8 cellular contexts compared by ENCODE assay signal in the genomic region with DNA sequence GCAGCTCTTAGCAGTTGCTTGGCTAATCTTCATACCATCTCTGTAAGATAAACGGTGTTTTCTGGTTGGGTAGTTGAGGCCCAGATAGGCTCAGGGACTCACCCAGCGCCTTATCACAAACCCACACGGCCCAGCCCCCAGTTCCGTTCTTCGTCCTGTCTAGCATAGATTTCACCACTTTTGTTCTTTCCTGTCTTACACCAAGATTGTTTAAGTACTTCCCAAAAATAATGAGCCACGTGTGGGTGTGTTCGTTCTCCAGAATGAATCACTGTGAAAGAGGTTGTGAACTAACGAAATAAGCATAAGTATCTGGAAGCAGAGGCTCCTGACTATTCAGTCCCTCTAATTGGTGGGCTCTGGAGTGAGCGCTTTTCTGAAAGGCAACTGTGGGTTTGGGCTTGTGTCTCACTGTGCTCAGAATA. TPM values are rescaled to one million over a fixed set of nuclear protein-coding genes. Genes with fewer than 3 reads are reported as not detected.
DNase-seq lines count a peak whose midpoint lies in the region; ATAC-seq and TF ChIP-seq lines count a peak whose summit lies in the region.

No MANE protein-coding gene starts in this region.

- peak; percentile 73 for DNase-seq in IMR-90
- DNase-seq in activated CD8-positive, alpha-beta memory T cell treated with anti-CD3 and anti-CD28 coated beads for 24 hours = peak; percentile 69
- peak; percentile 70 for DNase-seq in fibroblast of peridontal ligament (ENCODE audit: extremely low read depth)
- DNase-seq in progenitor cell of endocrine pancreas (ENCODE audit: low spot score, unreplicated experiment) = no peak
- no peak for DNase-seq in MG63
- no peak for DNase-seq in SJCRH30

- H2BK120ac ChIP-seq in IMR-90 (ENCODE audit: low read depth, low read length) = peak overlapping the region; percentile 95

- H3K36me3 ChIP-seq in IMR-90 (ENCODE audit: control insufficient read depth, insufficient read depth, low read length) = peaks cover 21% of the 10 kb centered on the region
- no peaks in the 10 kb centered on the region; the same call in 1 of the 2 replicates for H3K36me3 ChIP-seq in MG63
- H3K36me3 ChIP-seq in SJCRH30 = peaks cover 12% of the 10 kb centered on the region

- no peaks in the 10 kb centered on the region for H3K9me3 ChIP-seq in IMR-90 (ENCODE audit: control insufficient read depth, insufficient read depth, low read length)
- H3K9me3 ChIP-seq in MG63 = no peaks in the 10 kb centered on the region
- H3K9me3 ChIP-seq in SJCRH30 (replicated peaks) = no peaks in the 10 kb centered on the region

- H3K14ac ChIP-seq in IMR-90 (replicated peaks; ENCODE audit: low read depth, low read length) = peak overlapping the region; percentile 87

- H3K4me2 ChIP-seq in IMR-90 (ENCODE audit: low read depth, low read length) = peak overlapping the region; percentile 56

- H3K9me3 Mint-ChIP-seq in progenitor cell of endocrine pancreas (ENCODE audit: low read depth) = no peaks in the 10 kb centered on the region

- H4K5ac ChIP-seq in IMR-90 (ENCODE audit: low read depth, low read length) = no peak overlapping the region

- POLR2A ChIA-PET in IMR-90 (lab: Charles Lee; ENCODE audit: unreplicated experiment) = no interaction called here

- WGBS in IMR-90 (ENCODE audit: extremely low coverage in 2 of 2, insufficient read length in 1 of 2), 2 experiments = no CpG with 5 or more reads among the region's 9 CpGs

- H3K9me1 ChIP-seq in IMR-90 (ENCODE audit: insufficient read depth, low read length) = peaks cover 42% of the 10 kb centered on the region

- peak overlapping the region; percentile 88 for H2AK5ac ChIP-seq in IMR-90 (ENCODE audit: low read depth, low read length)

- no peak overlapping the region for H2AFZ ChIP-seq in IMR-90 (replicated peaks; ENCODE audit: low read length, poor library complexity)

- no TSS peak for BruUV-seq in IMR-90 (replicated peaks; lab: Mats Ljungman, UMichigan)

- H3K4me3 ChIP-seq in IMR-90 (ENCODE audit: insufficient read depth, low read depth, low read length) (no peak overlapping the region), MG63 (no peak overlapping the region), SJCRH30 (no peak overlapping the region)

- peak overlapping the region; percentile 59 to 79; a peak in 3 of 4 replicates for H4K8ac ChIP-seq in IMR-90 (ENCODE audit: low read depth in 2 of 2, low read length in 2 of 2)

- peak overlapping the region; percentile 96; the same call in 2 of the 3 replicates for H2BK15ac ChIP-seq in IMR-90 (ENCODE audit: low read depth, low read length)

- H3K23ac ChIP-seq in IMR-90 (ENCODE audit: low read depth, low read length) = peak overlapping the region; percentile 93

- no peak for TF ChIP-seq RAD21 in IMR-90 (IDR thresholded peaks at IDR 0.05; ENCODE audit: low read length)

- H3K79me1 ChIP-seq in IMR-90 (ENCODE audit: low read depth in 1 of 2, low read length in 2 of 2) = peaks cover 35 to 93% of the 10 kb centered on the region in 2 experiments

- CTCF ChIA-PET in IMR-90 (lab: Yijun Ruan, JAX) = interaction anchor here (1.2 kb wide), 1 partner anchor 21 kb away, joined by 4 read pairs; no protein-coding TSS in a partner anchor

- H4K20me1 ChIP-seq in IMR-90 (ENCODE audit: insufficient read depth, low read length) = peaks cover 15% of the 10 kb centered on the region

- peak overlapping the region; percentile 97 for H3K4ac ChIP-seq in IMR-90 (ENCODE audit: low read depth, low read length)

- H3K27me3 ChIP-seq in IMR-90 (ENCODE audit: control insufficient read depth, insufficient read depth, low read length) = no peaks in the 10 kb centered on the region
- no peaks in the 10 kb centered on the region for H3K27me3 ChIP-seq in MG63
- H3K27me3 ChIP-seq in SJCRH30 = no peaks in the 10 kb centered on the region

- TF ChIP-seq POLR2A in IMR-90 (IDR thresholded peaks at IDR 0.05; ENCODE audit: low read depth, low read length) = no peak

- no peak for TF ChIP-seq CTCF in IMR-90 (conservative IDR thresholded peaks at IDR 0.05; ENCODE audit: low read depth, low read length)
- no peak for TF ChIP-seq CTCF in progenitor cell of endocrine pancreas (IDR thresholded peaks at IDR 0.05; ENCODE audit: unreplicated experiment)

- H3K27ac ChIP-seq in IMR-90 (ENCODE audit: insufficient read depth, low read length) (peak overlapping the region; percentile 34; the same call in 1 of the 2 replicates), SJCRH30 (no peak overlapping the region)

- H3K36me3 Mint-ChIP-seq in progenitor cell of endocrine pancreas (ENCODE audit: insufficient read depth) = peaks cover 16% of the 10 kb centered on the region

- H3K27me3 Mint-ChIP-seq in progenitor cell of endocrine pancreas = no peaks in the 10 kb centered on the region

- peaks cover 58% of the 10 kb centered on the region for H3K4me1 Mint-ChIP-seq in progenitor cell of endocrine pancreas (ENCODE audit: low read depth)

- intact Hi-C loops in IMR-90 (cut with micrococcal nuclease) = no loop called here

- no peak overlapping the region for H3K4me3 Mint-ChIP-seq in progenitor cell of endocrine pancreas (ENCODE audit: low read depth)

- H3K4me1 ChIP-seq in IMR-90 (ENCODE audit: control insufficient read depth, insufficient read depth, low read length) (peaks cover 38% of the 10 kb centered on the region), SJCRH30 (no peaks in the 10 kb centered on the region)

- H3K9ac ChIP-seq in IMR-90 (ENCODE audit: low read depth, low read length) = no peak overlapping the region

- in situ Hi-C loops in IMR-90 (cut with MboI; ENCODE audit: low sequenced_read_pairs) = no loop called here

- dilution Hi-C loops in IMR-90 (cut with HindIII; ENCODE audit: low sequenced_read_pairs, unreplicated experiment) = loop anchor here (25.0 kb wide), 1 partner anchor 111 kb away; no protein-coding TSS in a partner anchor

- peak overlapping the region; percentile 18 for H2AK9ac ChIP-seq in IMR-90 (replicated peaks; ENCODE audit: low read depth, low read length, poor library complexity)

- H3K18ac ChIP-seq in IMR-90 (ENCODE audit: low read depth, low read length) = 0 out of 2 replicates have a peak overlapping the region, but pooled peaks have one; percentile 31

- peak overlapping the region; percentile 86 for H4K91ac ChIP-seq in IMR-90 (ENCODE audit: insufficient read depth, low read depth, low read length)

- H2BK20ac ChIP-seq in IMR-90 (ENCODE audit: low read depth, low read length) = peak overlapping the region; percentile 95

- H2BK5ac ChIP-seq in IMR-90 (ENCODE audit: low read depth, low read length, poor library complexity, severe bottlenecking) = peak overlapping the region; percentile 83

- peak overlapping the region; percentile 50 for H3K27ac Mint-ChIP-seq in progenitor cell of endocrine pancreas

- no peak overlapping the region for H3K56ac ChIP-seq in IMR-90 (ENCODE audit: extremely low read depth, insufficient read depth, low read length)

- ATAC-seq in IMR-90 (ENCODE audit: low read depth) = peak; percentile 35
- no peak for ATAC-seq in GM18502 (IDR thresholded peaks at IDR 0.05; ENCODE audit: poor library complexity, unreplicated experiment)
- no peak for ATAC-seq in GM21786 (IDR thresholded peaks at IDR 0.05; ENCODE audit: unreplicated experiment)

TF ChIP-seq in IMR-90, 13 proteins besides CTCF, POLR2A, EP300 and RAD21 (continues in another document):
- TF ChIP-seq RFX5 (IDR thresholded peaks at IDR 0.05; ENCODE audit: low read depth, low read length) (no peak), NFE2L2 (IDR thresholded peaks at IDR 0.05; ENCODE audit: low read depth, low read length) (no peak), SMC3 (IDR thresholded peaks at IDR 0.05; ENCODE audit: low read depth, low read length) (no peak), FOS (IDR thresholded peaks at IDR 0.05; ENCODE audit: low read depth, low read length) (0 out of 2 replicates have a peak, but pooled peaks have one; percentile 22), MXI1 (IDR thresholded peaks at IDR 0.05; ENCODE audit: borderline replicate concordance, low read depth, low read length) (no peak), MAFK (IDR thresholded peaks at IDR 0.05; ENCODE audit: low read depth, low read length) (no peak), CHD1 (IDR thresholded peaks at IDR 0.05; ENCODE audit: low read depth, low read length) (0 out of 2 replicates have a peak, but pooled peaks have one; percentile 44), ELK1 (IDR thresholded peaks at IDR 0.05; ENCODE audit: borderline replicate concordance, low read depth, low read length) (no peak)
- TF ChIP-seq, protein P1, sequence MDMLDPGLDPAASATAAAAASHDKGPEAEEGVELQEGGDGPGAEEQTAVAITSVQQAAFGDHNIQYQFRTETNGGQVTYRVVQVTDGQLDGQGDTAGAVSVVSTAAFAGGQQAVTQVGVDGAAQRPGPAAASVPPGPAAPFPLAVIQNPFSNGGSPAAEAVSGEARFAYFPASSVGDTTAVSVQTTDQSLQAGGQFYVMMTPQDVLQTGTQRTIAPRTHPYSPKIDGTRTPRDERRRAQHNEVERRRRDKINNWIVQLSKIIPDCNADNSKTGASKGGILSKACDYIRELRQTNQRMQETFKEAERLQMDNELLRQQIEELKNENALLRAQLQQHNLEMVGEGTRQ (IDR thresholded peaks at IDR 0.05; ENCODE audit: low read depth, low read length) = peak; percentile 61

RNA-seq across cellular contexts. Expression of gene ACVR1B, which starts 21.4 kb away (rescaled TPM):
- total RNA-seq in IMR-90 (2012; rRNA removed) (5.7 and 5.8 TPM in 2 replicates), progenitor cell of endocrine pancreas (65.1 and 65.7 TPM in 2 replicates)
- 12.1 and 13.6 TPM in 2 replicates for polyA plus RNA-seq in IMR-90 (2012; rRNA removed)
- 9.7 and 10.3 TPM in 2 replicates for polyA plus RNA-seq in IMR-90 (2012; cell fraction: cytosol; rRNA removed)
- 10.9 and 17.0 TPM in 2 replicates for polyA plus RNA-seq in IMR-90 (2012; cell fraction: nucleus; rRNA removed; ENCODE audit: low replicate concordance)
- 0.57 and 1.9 TPM in 2 replicates for total RNA-seq in MG63 (2014; rRNA removed; shearing (Covaris generic); ENCODE audit: low replicate concordance)
- 19.8 and 22.4 TPM in 2 replicates for total RNA-seq in SJCRH30 (2014; rRNA removed; shearing (Covaris generic))

RNA-seq across cellular contexts. Expression of gene TAMALIN, which starts 33.9 kb away (rescaled TPM):
- total RNA-seq in IMR-90 (2012; rRNA removed) = 2.5 and 2.7 TPM in 2 replicates
- 5.3 and 5.9 TPM in 2 replicates for polyA plus RNA-seq in IMR-90 (2012; rRNA removed)
- 6.4 and 9.7 TPM in 2 replicates for polyA plus RNA-seq in IMR-90 (2012; cell fraction: cytosol; rRNA removed)
- 20.2 and 22.8 TPM in 2 replicates for polyA plus RNA-seq in IMR-90 (2012; cell fraction: nucleus; rRNA removed; ENCODE audit: low replicate concordance)
- total RNA-seq in progenitor cell of endocrine pancreas = 12.5 and 15.5 TPM in 2 replicates
- total RNA-seq in MG63 (2014; rRNA removed; shearing (Covaris generic); ENCODE audit: low replicate concordance) = 1.4 and 2.0 TPM in 2 replicates
- total RNA-seq in SJCRH30 (2014; rRNA removed; shearing (Covaris generic)) = 3.3 and 4.5 TPM in 2 replicates

Comparison
In these comparisons a context has a peak if more than half of its experiments do, and no peak if none do; other contexts are left out.
1. DNase-seq: peak in IMR-90 (single experiment), activated CD8-positive, alpha-beta memory T cell treated with anti-CD3 and anti-CD28 coated beads for 24 hours (single experiment) and fibroblast of peridontal ligament (single experiment); none in progenitor cell of endocrine pancreas (single experiment), MG63 (single experiment) and SJCRH30 (0 of 2).